12 cellular contexts compared by ENCODE assay signal in genomic region chr14:55303646-55304277, GRCh38. TPM values are rescaled to one million over a fixed set of nuclear protein-coding genes. Genes with fewer than 3 reads are reported as not detected.
DNase-seq lines count a peak whose midpoint lies in the region; ATAC-seq, FAIRE-seq and TF ChIP-seq lines count a peak whose summit lies in the region.
"Had no signal": no experiment of that assay in that cellular context is flagged by ENCODE, and none has a peak within 500 bp of the region (broad histone marks: within the 10 kb centered on the region; RNA-seq: fewer than 3 reads in every experiment).

No MANE protein-coding gene starts in this region.

- peaks cover 76% of the 10 kb centered on the region for H3K79me2 ChIP-seq in OCI-LY3 (ENCODE audit: low read length)
- peaks cover 11% of the 10 kb centered on the region for H3K79me2 ChIP-seq in MM.1S (ENCODE audit: low read length)

- H3K4me1 ChIP-seq in OCI-LY3 (ENCODE audit: low read length) (peaks cover 29% of the 10 kb centered on the region), lower lobe of right lung (peaks cover 81% of the 10 kb centered on the region), kidney (ENCODE audit: control insufficient read depth in 1 of 2, insufficient read depth in 1 of 2, low read depth in 1 of 2, low read length in 2 of 2) (peaks cover 4 to 14% of the 10 kb centered on the region in 2 donors), MM.1S (ENCODE audit: low read length) (no peaks in the 10 kb centered on the region)

- H2AFZ ChIP-seq in OCI-LY3 (ENCODE audit: low read depth, low read length) (no peak overlapping the region), MM.1S (ENCODE audit: low read length) (no peak overlapping the region)

- H3K36me3 ChIP-seq in GM06990 (ENCODE audit: control insufficient read depth, insufficient read depth, low read length) (no peaks in the 10 kb centered on the region), OCI-LY3 (replicated peaks; ENCODE audit: low read depth, low read length) (peaks cover 9% of the 10 kb centered on the region), lower lobe of right lung (no peaks in the 10 kb centered on the region), kidney (ENCODE audit: control insufficient read depth in 1 of 2, insufficient read depth in 2 of 2, low read length in 2 of 2) (peaks cover 0 to 3% of the 10 kb centered on the region in 2 donors), MM.1S (replicated peaks; ENCODE audit: insufficient read depth, low read length) (no peaks in the 10 kb centered on the region)
- H3K36me3 ChIP-seq: sigmoid colon had no signal

- H3K9me2 ChIP-seq in MM.1S (replicated peaks; ENCODE audit: insufficient read depth, low read length) = no peaks in the 10 kb centered on the region

- intact Hi-C loops in lower lobe of right lung (cut with DNase I) (no loop called here), kidney (cut with DNase I) (no loop called here)

- H3F3A ChIP-seq in MM.1S (ENCODE audit: insufficient read depth, low read length) = no peaks in the 10 kb centered on the region

- H3K27me3 ChIP-seq in GM06990 (replicated peaks; ENCODE audit: control insufficient read depth, insufficient read depth, low read length) (no peaks in the 10 kb centered on the region), OCI-LY3 (ENCODE audit: low read depth, low read length) (no peaks in the 10 kb centered on the region), lower lobe of right lung (ENCODE audit: low read depth) (no peaks in the 10 kb centered on the region), MM.1S (replicated peaks; ENCODE audit: insufficient read depth, low read length) (no peaks in the 10 kb centered on the region)
- H3K27me3 ChIP-seq: sigmoid colon had no signal

- TF ChIP-seq CTCF in GM06990 (IDR thresholded peaks at IDR 0.05; ENCODE audit: insufficient read depth, low read length, poor library complexity, severe bottlenecking) (no peak), OCI-LY3 (IDR thresholded peaks at IDR 0.05; ENCODE audit: low read depth, low read length) (no peak), lower lobe of right lung (IDR thresholded peaks at IDR 0.05) (no peak), kidney (IDR thresholded peaks at IDR 0.05; ENCODE audit: borderline replicate concordance, extremely low read depth, insufficient read depth) (no peak), MM.1S (IDR thresholded peaks at IDR 0.05; ENCODE audit: low read length) (no peak)

- no peak for FAIRE-seq in kidney (lab: Jason Lieb, UNC)

- H3K9me3 ChIP-seq in OCI-LY3 (ENCODE audit: insufficient read depth, low read length) (no peaks in the 10 kb centered on the region), lower lobe of right lung (no peaks in the 10 kb centered on the region), kidney (ENCODE audit: control insufficient read depth in 1 of 2, low read length in 2 of 2) (no peaks in the 10 kb centered on the region), MM.1S (replicated peaks; ENCODE audit: insufficient read depth, low read length) (no peaks in the 10 kb centered on the region)
- H3K9me3 ChIP-seq: sigmoid colon had no signal

- DNase-seq in GM06990 (ENCODE audit: extremely low read depth, insufficient read length) (peak; percentile 34), lower lobe of right lung (no peak), kidney (no peak), MM.1S (no peak), NCI-H345 (lab: John Stamatoyannopoulos, UW) (no peak)
- DNase-seq: DND-41, kidney glomerular epithelial cell, NCI-H2081 treated with DMSO at 0.1 percent for 48 hours, sigmoid colon had no signal

- H3K27ac ChIP-seq in OCI-LY3 (ENCODE audit: low read length) (0 out of 2 replicates have a peak overlapping the region, but pooled peaks have one; percentile 6), lower lobe of right lung (peak overlapping the region; percentile 0), kidney (ENCODE audit: low read depth in 2 of 2, low read length in 2 of 2) (no peak overlapping the region), MM.1S (ENCODE audit: low read length) (no peak overlapping the region)

- peak overlapping the region; percentile 59 for H3K4me2 ChIP-seq in OCI-LY3 (ENCODE audit: low read length)
- no peak overlapping the region for H3K4me2 ChIP-seq in MM.1S (ENCODE audit: low read depth, low read length)

- no peak overlapping the region for H3K9ac ChIP-seq in OCI-LY3 (ENCODE audit: low read length)
- no peak overlapping the region for H3K9ac ChIP-seq in kidney (ENCODE audit: low read length in 2 of 2)
- no peak overlapping the region for H3K9ac ChIP-seq in MM.1S (ENCODE audit: low read length)

- H3K4me3 ChIP-seq in GM06990 (replicated peaks; ENCODE audit: low read depth, low read length) = no peak overlapping the region
- H3K4me3 ChIP-seq in OCI-LY3 (ENCODE audit: low read length) = peak overlapping the region; percentile 24; the same call in 1 of the 2 replicates
- H3K4me3 ChIP-seq in lower lobe of right lung = no peak overlapping the region
- no peak overlapping the region for H3K4me3 ChIP-seq in kidney (ENCODE audit: low read length in 2 of 2)
- no peak overlapping the region for H3K4me3 ChIP-seq in MM.1S (ENCODE audit: low read length)
- H3K4me3 ChIP-seq: sigmoid colon had no signal

- ATAC-seq in GM21528 (IDR thresholded peaks at IDR 0.05; ENCODE audit: low FRiP score, unreplicated experiment) (peak; percentile 56), lower lobe of right lung (peak in 1 of 2 donors; percentile 44), HG03095 (IDR thresholded peaks at IDR 0.05; ENCODE audit: unreplicated experiment) (no peak)

- H4K20me1 ChIP-seq in OCI-LY3 (ENCODE audit: insufficient read depth, low read length) (peaks cover 52% of the 10 kb centered on the region), MM.1S (ENCODE audit: insufficient read depth, low read length) (no peaks in the 10 kb centered on the region)

RNA-seq across cellular contexts. Expression of gene FBXO34, which starts 32.5 kb away (rescaled TPM):
- total RNA-seq in lower lobe of right lung = 34.7 TPM
- 38.5 TPM for total RNA-seq in kidney
- 12.8 TPM for polyA plus RNA-seq in kidney (ENCODE audit: insufficient read depth, low read depth, low replicate concordance)

Comparison
In these comparisons a context has a peak if more than half of its experiments do, and no peak if none do; other contexts are left out.
1. H3K27ac ChIP-seq: peak in OCI-LY3 (single experiment) and lower lobe of right lung (single experiment); none in kidney (0 of 2) and MM.1S (single experiment).